Comparison of ENCODE assay signal across 1 cellular context in genomic region chr17:56870163-56870651, GRCh38.
TF ChIP-seq lines count a peak whose summit lies in the region.

No MANE protein-coding gene starts in this region.

TF ChIP-seq in SK-N-SH, 30 proteins besides CTCF, POLR2A, EP300 and RAD21 (continued from another document):
- TF ChIP-seq USF2 (IDR thresholded peaks at IDR 0.05; ENCODE audit: borderline replicate concordance, low read depth, low read length), result no peak
- TF ChIP-seq JUND (IDR thresholded peaks at IDR 0.05), result no peak
- TF ChIP-seq USF1 (IDR thresholded peaks at IDR 0.05; ENCODE audit: borderline replicate concordance, low read depth), result no peak
- TF ChIP-seq GABPA (IDR thresholded peaks at IDR 0.05; ENCODE audit: low read depth), result no peak
- no peak for TF ChIP-seq REST (IDR thresholded peaks at IDR 0.05; ENCODE audit: low read depth, low read length)
- TF ChIP-seq YY1 (IDR thresholded peaks at IDR 0.05; ENCODE audit: low read depth), result no peak
- TF ChIP-seq POLR2AphosphoS5 (IDR thresholded peaks at IDR 0.05; ENCODE audit: low read depth, low read length), result no peak
- TF ChIP-seq RXRA (IDR thresholded peaks at IDR 0.05; ENCODE audit: borderline replicate concordance, low read depth), result no peak
- TF ChIP-seq ELF1 (IDR thresholded peaks at IDR 0.05), result no peak
- TF ChIP-seq TAF1 (IDR thresholded peaks at IDR 0.05; ENCODE audit: borderline replicate concordance, low read depth, low read length), result no peak
- no peak for TF ChIP-seq MAX (IDR thresholded peaks at IDR 0.05; ENCODE audit: low read depth)
- TF ChIP-seq IRF3 (IDR thresholded peaks at IDR 0.05; ENCODE audit: low read depth, low read length), result no peak
- no peak for TF ChIP-seq MEF2A (IDR thresholded peaks at IDR 0.05; ENCODE audit: borderline replicate concordance, low read depth)
- no peak for TF ChIP-seq PBX3 (IDR thresholded peaks at IDR 0.05)
- no peak for TF ChIP-seq NRF1 (IDR thresholded peaks at IDR 0.05; ENCODE audit: low read depth, low read length)
- TF ChIP-seq FOSL2 (IDR thresholded peaks at IDR 0.05; ENCODE audit: borderline replicate concordance, low read depth), result no peak
- TF ChIP-seq RCOR1 (IDR thresholded peaks at IDR 0.05; ENCODE audit: low read length), result no peak
- TF ChIP-seq MXI1 (IDR thresholded peaks at IDR 0.05; ENCODE audit: low read depth, low read length), result no peak
- TF ChIP-seq SIN3A (IDR thresholded peaks at IDR 0.05; ENCODE audit: borderline replicate concordance, low read depth, low read length), result no peak
